22 cellular contexts compared by ENCODE assay signal in genomic region chrX:74284391-74284952, GRCh38. TPM values are rescaled to one million over a fixed set of nuclear protein-coding genes. Genes with fewer than 3 reads are reported as not detected.
"Had no signal": no experiment of that assay in that cellular context is flagged by ENCODE, and none has a peak within 500 bp of the region (broad histone marks: within the 10 kb centered on the region; RNA-seq: fewer than 3 reads in every experiment).

No MANE protein-coding gene starts in this region.

- H3K27ac Mint-ChIP-seq: activated CD4-positive, alpha-beta T cell treated with anti-CD3 and anti-CD28 coated beads, Interleukin-2, amount 10 ng/mL, durations not matched to agents 24 days and 14 days; activated naive CD8-positive, alpha-beta T cell; activated T-cell treated with anti-CD3 and anti-CD28 coated beads, Interleukin-2, amount 50 U/mL, for 72 hours; mesothelial cell of epicardium; nephron; stimulated activated effector memory CD8-positive, alpha-beta T cell treated with anti-CD3 and anti-CD28 coated beads, Interleukin-12 subunit alpha, Interleukin-12 subunit beta, amount 100 ng/mL, for 72 hours; T-helper 2 cell treated with Interferon-gamma antibody and Interleukin-4, amounts not matched to agents 5 μg/mL and 100 μg/mL, for 36 hours had no signal

- DNase-seq: activated CD4-positive, alpha-beta T cell treated with anti-CD3 and anti-CD28 coated beads, Interleukin-2, amount 10 ng/mL, durations not matched to agents 24 days and 14 days; activated CD4-positive, CD25-positive, alpha-beta regulatory T cell; activated gamma-delta T cell; activated T-cell treated with anti-CD3 and anti-CD28 coated beads, Interleukin-2, amount 50 U/mL, for 72 hours; dermis blood vessel endothelial cell; effector memory CD4-positive, alpha-beta T cell; esophagus squamous epithelium; hypothalamus; left lung; stimulated activated CD4-positive, alpha-beta T cell treated with anti-CD3 and anti-CD28 coated beads, Interleukin-4, amount 100 ng/mL, for 24 hours; testis had no signal

- H3K27me3 ChIP-seq: cardiac muscle cell, esophagus squamous epithelium, testis had no signal

- H3K9me3 Mint-ChIP-seq: activated CD4-positive, alpha-beta T cell treated with anti-CD3 and anti-CD28 coated beads, Interleukin-2, amount 10 ng/mL, durations not matched to agents 24 days and 14 days; activated T-cell treated with anti-CD3 and anti-CD28 coated beads, Interleukin-2, amount 50 U/mL, for 72 hours; mesothelial cell of epicardium; nephron; stimulated activated effector memory CD8-positive, alpha-beta T cell treated with anti-CD3 and anti-CD28 coated beads, Interleukin-12 subunit alpha, Interleukin-12 subunit beta, amount 100 ng/mL, for 72 hours; T-helper 2 cell treated with Interferon-gamma antibody and Interleukin-4, amounts not matched to agents 5 μg/mL and 100 μg/mL, for 36 hours had no signal

- ATAC-seq: activated T-cell treated with anti-CD3 and anti-CD28 coated beads, Interleukin-2, amount 50 U/mL, for 72 hours; left lung; stimulated activated effector memory CD8-positive, alpha-beta T cell treated with anti-CD3 and anti-CD28 coated beads, Interleukin-12 subunit alpha, Interleukin-12 subunit beta, amount 100 ng/mL, for 72 hours had no signal

- H3K4me3 Mint-ChIP-seq: activated CD4-positive, alpha-beta T cell treated with anti-CD3 and anti-CD28 coated beads, Interleukin-2, amount 10 ng/mL, durations not matched to agents 24 days and 14 days; activated naive CD8-positive, alpha-beta T cell; activated T-cell treated with anti-CD3 and anti-CD28 coated beads, Interleukin-2, amount 50 U/mL, for 72 hours; mesothelial cell of epicardium; stimulated activated effector memory CD8-positive, alpha-beta T cell treated with anti-CD3 and anti-CD28 coated beads, Interleukin-12 subunit alpha, Interleukin-12 subunit beta, amount 100 ng/mL, for 72 hours; T-helper 2 cell treated with Interferon-gamma antibody and Interleukin-4, amounts not matched to agents 5 μg/mL and 100 μg/mL, for 36 hours had no signal

- H3K36me3 ChIP-seq: cardiac muscle cell had no signal

- H3K27me3 Mint-ChIP-seq: activated CD4-positive, alpha-beta T cell treated with anti-CD3 and anti-CD28 coated beads, Interleukin-2, amount 10 ng/mL, durations not matched to agents 24 days and 14 days; activated naive CD8-positive, alpha-beta T cell had no signal

- H3K9me3 ChIP-seq: esophagus squamous epithelium, left lung, testis had no signal

- H3K27ac ChIP-seq: cardiac muscle cell, left lung, testis had no signal

- H3K4me3 ChIP-seq: cardiac muscle cell, esophagus squamous epithelium, left lung, testis had no signal

RNA-seq across cellular contexts. Expression of gene ZCCHC13, which starts 19.5 kb away (rescaled TPM):
- total RNA-seq: activated CD4-positive, alpha-beta T cell treated with anti-CD3 and anti-CD28 coated beads, Interleukin-2, amount 10 ng/mL, durations not matched to agents 24 days and 14 days; activated CD8-positive, alpha-beta memory T cell treated with anti-CD3 and anti-CD28 coated beads for 36 hours; activated T-cell treated with anti-CD3 and anti-CD28 coated beads, Interleukin-2, amount 50 U/mL, for 72 hours; cardiac muscle cell; dermis blood vessel endothelial cell; esophagus squamous epithelium; kidney epithelial cell; left lung; lung microvascular endothelial cell; mesothelial cell of epicardium; sciatic nerve; urinary bladder had no signal
- polyA plus RNA-seq: cardiac muscle cell, urinary bladder had no signal
